13 cellular contexts compared by ENCODE assay signal in genomic region chr15:31371520-31372240, GRCh38. TPM values are rescaled to one million over a fixed set of nuclear protein-coding genes. Genes with fewer than 3 reads are reported as not detected.
A peak's percentile ranks its signal among the peaks of the same experiment; 100 is the strongest.
DNase-seq lines count a peak whose midpoint lies in the region; ATAC-seq and TF ChIP-seq lines count a peak whose summit lies in the region.
"Had no signal": no experiment of that assay in that cellular context is flagged by ENCODE, and none has a peak within 500 bp of the region (broad histone marks: within the 10 kb centered on the region; RNA-seq: fewer than 3 reads in every experiment).

No MANE protein-coding gene starts in this region.

- H3K4me2 ChIP-seq in mesenchymal stem cell (ENCODE audit: low read length, poor library complexity, severe bottlenecking), result no peak overlapping the region
- H3K4me2 ChIP-seq: neural progenitor cell had no signal

- H3K14ac ChIP-seq in mesenchymal stem cell (ENCODE audit: low read length in 2 of 2), result no peak overlapping the region

- H2BK5ac ChIP-seq in mesenchymal stem cell (ENCODE audit: low read depth, low read length, poor library complexity, severe bottlenecking), result no peak overlapping the region

- no peak for TF ChIP-seq CTCF in adrenal gland (IDR thresholded peaks at IDR 0.05)
- no peak for TF ChIP-seq CTCF in suprapubic skin (IDR thresholded peaks at IDR 0.05)

- intact Hi-C loops in adrenal gland (cut with DNase I), result loop anchor here in 1 of 2 donors (10.0 kb wide), 1 partner anchor 103 kb away; no protein-coding TSS in a partner anchor

- H2BK120ac ChIP-seq in mesenchymal stem cell (ENCODE audit: low read depth, low read length), result peak overlapping the region; percentile 36

- peak overlapping the region in 1 of 2 experiments; percentile 11 for H2BK12ac ChIP-seq in mesenchymal stem cell (ENCODE audit: low read length in 2 of 2)

- H3K27ac ChIP-seq in HUES6 (ENCODE audit: low read depth, low read length) (peak overlapping the region; percentile 59; the same call in 1 of the 2 replicates), adrenal gland (peak overlapping the region in 3 of 5 donors; percentile 22 to 83 (median 64)), mesenchymal stem cell (ENCODE audit: low read length, poor library complexity, severe bottlenecking) (no peak overlapping the region), suprapubic skin (peak overlapping the region; percentile 47)
- H3K27ac ChIP-seq: neural progenitor cell had no signal

- H3K4me1 ChIP-seq in HUES6 (ENCODE audit: control insufficient read depth, insufficient read depth, low read length) (peaks cover 54% of the 10 kb centered on the region), adrenal gland (replicated peaks in 1 of 2) (peaks cover 6 to 57% of the 10 kb centered on the region in 2 donors), mesenchymal stem cell (ENCODE audit: control insufficient read depth, insufficient read depth, low read depth, low read length) (peaks cover 24% of the 10 kb centered on the region), suprapubic skin (peaks cover 71% of the 10 kb centered on the region)

- H2BK15ac ChIP-seq in mesenchymal stem cell (ENCODE audit: low read depth, poor library complexity, severe bottlenecking), result peak overlapping the region; percentile 12

- no peaks in the 10 kb centered on the region for H3K27me3 ChIP-seq in HUES6 (ENCODE audit: control insufficient read depth, insufficient read depth, low read length)
- H3K27me3 ChIP-seq in adrenal gland, result no peaks in the 10 kb centered on the region
- no peaks in the 10 kb centered on the region for H3K27me3 ChIP-seq in mesenchymal stem cell (ENCODE audit: control insufficient read depth in 1 of 2, insufficient read depth in 1 of 2, low read length in 2 of 2)
- H3K27me3 ChIP-seq in suprapubic skin, result no peaks in the 10 kb centered on the region
- H3K27me3 ChIP-seq: ascending aorta, neural progenitor cell had no signal

- ATAC-seq in GM18870 (IDR thresholded peaks at IDR 0.05; ENCODE audit: unreplicated experiment) (no peak), HG02885 (IDR thresholded peaks at IDR 0.05; ENCODE audit: poor library complexity, unreplicated experiment) (no peak)
- ATAC-seq: activated CD4-positive, alpha-beta T cell treated with anti-CD3 and anti-CD28 coated beads for 36 hours; T-cell had no signal

- TF ChIP-seq EP300 in suprapubic skin (IDR thresholded peaks at IDR 0.05), result no peak

- no peak overlapping the region for H3K4me3 ChIP-seq in HUES6 (ENCODE audit: low read depth, low read length)
- H3K4me3 ChIP-seq in adrenal gland, result no peak overlapping the region
- no peak overlapping the region for H3K4me3 ChIP-seq in mesenchymal stem cell (ENCODE audit: insufficient read depth in 1 of 2, low read depth in 1 of 2, low read length in 2 of 2)
- no peak overlapping the region for H3K4me3 ChIP-seq in suprapubic skin
- H3K4me3 ChIP-seq: ascending aorta, HAP-1, neural progenitor cell had no signal

- peaks cover 50% of the 10 kb centered on the region for H3K79me1 ChIP-seq in mesenchymal stem cell (replicated peaks; ENCODE audit: low read length, poor library complexity, severe bottlenecking)

- H3K23ac ChIP-seq in mesenchymal stem cell (ENCODE audit: low read length in 2 of 2), result no peak overlapping the region

- DNase-seq in adrenal gland (no peak), mesenchymal stem cell (no peak), suprapubic skin (ENCODE audit: low spot score in 2 of 2) (peak in 1 of 2 donors; percentile 66), SIG-M5 treated with dmso at 0.1 percent for 504 hours (lab: John Stamatoyannopoulos, UW; ENCODE audit: unreplicated experiment) (no peak)
- DNase-seq: activated CD4-positive, alpha-beta T cell treated with anti-CD3 and anti-CD28 coated beads for 36 hours; NCI-H524; T-cell had no signal

- no peak overlapping the region for H4K8ac ChIP-seq in mesenchymal stem cell (ENCODE audit: low read length)

- no peak overlapping the region for H3K4ac ChIP-seq in mesenchymal stem cell (ENCODE audit: low read depth in 1 of 2, low read length in 2 of 2)

- H3K9ac ChIP-seq in HUES6 (ENCODE audit: low read length) (no peak overlapping the region), mesenchymal stem cell (ENCODE audit: low read length) (no peak overlapping the region)
- H3K9ac ChIP-seq: neural progenitor cell had no signal

- 95 to 98% (median 97%) methylated on average over 25 to 38 of the region's 38 CpGs for WGBS in adrenal gland, 4 donors
- 98% methylated on average over 38 of the region's 38 CpGs for WGBS in mesenchymal stem cell
- 95% methylated on average over 28 of the region's 38 CpGs for WGBS in suprapubic skin

- H3K18ac ChIP-seq in mesenchymal stem cell (ENCODE audit: low read depth in 1 of 2, low read length in 2 of 2), result peak overlapping the region; percentile 16 to 28

- peak overlapping the region; percentile 67 for H4K91ac ChIP-seq in mesenchymal stem cell (ENCODE audit: low read length)

- no peak for TF ChIP-seq POLR2A in adrenal gland (IDR thresholded peaks at IDR 0.05)
- TF ChIP-seq POLR2A in suprapubic skin (IDR thresholded peaks at IDR 0.05), result no peak

- no peak overlapping the region for H2AK5ac ChIP-seq in mesenchymal stem cell (ENCODE audit: low read length, severe bottlenecking)

- H3K36me3 ChIP-seq in HUES6 (ENCODE audit: control insufficient read depth, insufficient read depth, low read length) (peaks cover 5% of the 10 kb centered on the region), adrenal gland (replicated peaks in 1 of 2) (peaks cover 0 to 7% of the 10 kb centered on the region in 2 donors), mesenchymal stem cell (ENCODE audit: control insufficient read depth in 1 of 2, insufficient read depth in 2 of 2, low read depth in 1 of 2, low read length in 2 of 2) (peaks cover 29 to 34% of the 10 kb centered on the region in 2 experiments), suprapubic skin (peaks cover 29% of the 10 kb centered on the region)
- H3K36me3 ChIP-seq: HAP-1, neural progenitor cell had no signal

- no peak overlapping the region for H2AFZ ChIP-seq in mesenchymal stem cell (ENCODE audit: low read depth, low read length)
- H2AFZ ChIP-seq: neural progenitor cell had no signal

- H3K9me3 ChIP-seq in HUES6 (ENCODE audit: control insufficient read depth, insufficient read depth, low read depth, low read length) (0 out of 2 replicates have a peak, but pooled peaks cover 4% of the 10 kb centered on the region), adrenal gland (replicated peaks in 1 of 3) (no peaks in the 10 kb centered on the region), mesenchymal stem cell (ENCODE audit: control insufficient read depth, low read length) (no peaks in the 10 kb centered on the region), suprapubic skin (no peaks in the 10 kb centered on the region)
- H3K9me3 ChIP-seq: ascending aorta, HAP-1 had no signal

RNA-seq across cellular contexts. Expression of gene KLF13, which starts 45.0 kb away (rescaled TPM):
- total RNA-seq in adrenal gland (10 to 100 TPM; 19.9 to 65.9 (median 37.8) TPM), suprapubic skin (100 to 1,000 TPM; 141 to 162 (median 145) TPM)
- 10 to 100 TPM; 17.3 to 33.5 (median 21.0) TPM for polyA plus RNA-seq in adrenal gland
- 93.2 TPM for polyA plus RNA-seq in mesenchymal stem cell (2013, experiment 1 of 2)
- polyA plus RNA-seq in mesenchymal stem cell (2013, experiment 2 of 2), result 91.8 TPM
